1 cellular context compared by ENCODE assay signal in the genomic region with DNA sequence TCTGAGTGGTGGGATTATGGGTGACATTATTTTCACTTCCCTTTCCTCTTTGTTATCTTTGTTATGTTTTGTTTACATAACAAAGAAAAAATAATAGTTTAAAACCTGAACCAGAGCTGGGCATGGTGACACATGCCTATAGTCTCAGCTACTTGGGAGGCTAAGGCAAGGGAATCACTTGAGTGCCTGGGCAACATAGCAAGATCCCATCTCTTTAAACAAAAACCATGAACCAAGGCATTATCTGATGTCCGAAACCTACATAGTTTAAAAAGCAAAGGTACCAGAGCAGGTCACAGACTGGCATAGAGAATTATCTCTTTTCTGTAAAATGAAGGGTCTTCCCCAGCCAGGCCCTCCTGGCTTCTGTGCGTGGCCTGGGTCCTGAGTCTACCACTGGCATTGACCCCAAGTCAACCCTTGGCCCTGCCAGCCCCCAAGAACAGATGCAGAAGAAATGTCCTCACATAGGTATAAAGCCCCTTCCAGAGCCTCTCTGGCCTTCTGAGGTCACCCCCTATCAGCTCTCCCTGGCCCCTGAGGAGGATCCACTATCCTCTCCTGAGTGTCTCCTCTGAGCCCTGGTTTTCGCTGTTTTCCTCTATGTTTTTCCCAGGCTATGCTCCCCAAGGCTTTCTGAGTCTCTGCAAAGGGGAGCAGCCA.
TF ChIP-seq lines count a peak whose summit lies in the region.

No MANE protein-coding gene starts in this region.

TF ChIP-seq in GM12878, 131 proteins besides CTCF, POLR2A, EP300 and RAD21 (continued from another document):
- TF ChIP-seq, protein P1, sequence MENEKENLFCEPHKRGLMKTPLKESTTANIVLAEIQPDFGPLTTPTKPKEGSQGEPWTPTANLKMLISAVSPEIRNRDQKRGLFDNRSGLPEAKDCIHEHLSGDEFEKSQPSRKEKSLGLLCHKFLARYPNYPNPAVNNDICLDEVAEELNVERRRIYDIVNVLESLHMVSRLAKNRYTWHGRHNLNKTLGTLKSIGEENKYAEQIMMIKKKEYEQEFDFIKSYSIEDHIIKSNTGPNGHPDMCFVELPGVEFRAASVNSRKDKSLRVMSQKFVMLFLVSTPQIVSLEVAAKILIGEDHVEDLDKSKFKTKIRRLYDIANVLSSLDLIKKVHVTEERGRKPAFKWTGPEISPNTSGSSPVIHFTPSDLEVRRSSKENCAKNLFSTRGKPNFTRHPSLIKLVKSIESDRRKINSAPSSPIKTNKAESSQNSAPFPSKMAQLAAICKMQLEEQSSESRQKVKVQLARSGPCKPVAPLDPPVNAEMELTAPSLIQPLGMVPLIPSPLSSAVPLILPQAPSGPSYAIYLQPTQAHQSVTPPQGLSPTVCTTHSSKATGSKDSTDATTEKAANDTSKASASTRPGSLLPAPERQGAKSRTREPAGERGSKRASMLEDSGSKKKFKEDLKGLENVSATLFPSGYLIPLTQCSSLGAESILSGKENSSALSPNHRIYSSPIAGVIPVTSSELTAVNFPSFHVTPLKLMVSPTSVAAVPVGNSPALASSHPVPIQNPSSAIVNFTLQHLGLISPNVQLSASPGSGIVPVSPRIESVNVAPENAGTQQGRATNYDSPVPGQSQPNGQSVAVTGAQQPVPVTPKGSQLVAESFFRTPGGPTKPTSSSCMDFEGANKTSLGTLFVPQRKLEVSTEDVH (IDR thresholded peaks at IDR 0.05; ENCODE audit: low read depth, partially characterized antibody), result no peak
- TF ChIP-seq, protein P2, sequence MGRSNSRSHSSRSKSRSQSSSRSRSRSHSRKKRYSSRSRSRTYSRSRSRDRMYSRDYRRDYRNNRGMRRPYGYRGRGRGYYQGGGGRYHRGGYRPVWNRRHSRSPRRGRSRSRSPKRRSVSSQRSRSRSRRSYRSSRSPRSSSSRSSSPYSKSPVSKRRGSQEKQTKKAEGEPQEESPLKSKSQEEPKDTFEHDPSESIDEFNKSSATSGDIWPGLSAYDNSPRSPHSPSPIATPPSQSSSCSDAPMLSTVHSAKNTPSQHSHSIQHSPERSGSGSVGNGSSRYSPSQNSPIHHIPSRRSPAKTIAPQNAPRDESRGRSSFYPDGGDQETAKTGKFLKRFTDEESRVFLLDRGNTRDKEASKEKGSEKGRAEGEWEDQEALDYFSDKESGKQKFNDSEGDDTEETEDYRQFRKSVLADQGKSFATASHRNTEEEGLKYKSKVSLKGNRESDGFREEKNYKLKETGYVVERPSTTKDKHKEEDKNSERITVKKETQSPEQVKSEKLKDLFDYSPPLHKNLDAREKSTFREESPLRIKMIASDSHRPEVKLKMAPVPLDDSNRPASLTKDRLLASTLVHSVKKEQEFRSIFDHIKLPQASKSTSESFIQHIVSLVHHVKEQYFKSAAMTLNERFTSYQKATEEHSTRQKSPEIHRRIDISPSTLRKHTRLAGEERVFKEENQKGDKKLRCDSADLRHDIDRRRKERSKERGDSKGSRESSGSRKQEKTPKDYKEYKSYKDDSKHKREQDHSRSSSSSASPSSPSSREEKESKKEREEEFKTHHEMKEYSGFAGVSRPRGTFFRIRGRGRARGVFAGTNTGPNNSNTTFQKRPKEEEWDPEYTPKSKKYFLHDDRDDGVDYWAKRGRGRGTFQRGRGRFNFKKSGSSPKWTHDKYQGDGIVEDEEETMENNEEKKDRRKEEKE (IDR thresholded peaks at IDR 0.05), result no peak
- peak; percentile 21; the same call in 1 of the 2 replicates for TF ChIP-seq SPI1 (IDR thresholded peaks at IDR 0.05; ENCODE audit: borderline replicate concordance, insufficient read depth, low read depth, low read length)
